Comparison of ENCODE assay signal across 23 cellular contexts in the genomic region with DNA sequence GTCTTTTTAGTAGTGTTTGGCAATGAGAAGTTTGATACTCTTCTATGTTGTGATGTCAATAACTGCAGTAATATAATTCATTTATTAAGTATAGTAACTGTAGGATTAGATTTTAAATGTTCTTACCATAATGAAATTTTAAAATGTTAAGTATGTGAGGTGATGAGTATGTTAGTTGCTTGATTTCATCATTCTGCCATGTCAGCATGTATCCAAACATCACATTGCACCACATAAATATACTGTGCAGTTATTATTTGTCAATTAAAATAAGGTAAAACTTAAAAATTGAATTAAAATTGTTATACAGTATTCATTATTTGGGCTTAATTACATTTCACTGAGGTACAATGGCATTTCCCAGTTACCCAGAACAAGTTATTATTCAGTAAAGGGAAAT.
"Had no signal": no experiment of that assay in that cellular context is flagged by ENCODE, and none has a peak within 500 bp of the region (broad histone marks: within the 10 kb centered on the region; RNA-seq: fewer than 3 reads in every experiment).

No MANE protein-coding gene starts in this region.

- H3K4me1 ChIP-seq: esophagus squamous epithelium, gastrocnemius medialis, left lung, lower lobe of right lung had no signal

- H3K9me3 ChIP-seq: gastrocnemius medialis, lower lobe of right lung, mucosa of descending colon had no signal

- H3K27ac ChIP-seq: coronary artery, dorsolateral prefrontal cortex, esophagus squamous epithelium, gastrocnemius medialis, heart right ventricle, left lung, lower lobe of right lung had no signal

- H3K27me3 ChIP-seq: dorsolateral prefrontal cortex, esophagus squamous epithelium, gastrocnemius medialis, heart right ventricle, left lung had no signal

- H3K36me3 ChIP-seq: gastrocnemius medialis, lower lobe of right lung had no signal

- ATAC-seq: esophagus mucosa, gastrocnemius medialis, heart right ventricle, left cardiac atrium, left lung, left ventricle myocardium superior, lower lobe of right lung, mucosa of descending colon had no signal

- DNase-seq: dermis blood vessel endothelial cell; dorsolateral prefrontal cortex; effector CD4-positive, alpha-beta T cell; effector memory CD4-positive, alpha-beta T cell; esophagus squamous epithelium; foreskin fibroblast; foreskin melanocyte; gastrocnemius medialis; glutamatergic neuron; head of caudate nucleus; heart right ventricle; hippocampal formation; islet precursor cell; left cardiac atrium; left lung; left ventricle myocardium superior; lower lobe of right lung; mesenchymal stem cell; mucosa of descending colon; naive B cell had no signal

- H3K4me3 ChIP-seq: coronary artery, dorsolateral prefrontal cortex, esophagus squamous epithelium, gastrocnemius medialis, heart right ventricle, left lung, lower lobe of right lung, mucosa of descending colon had no signal

- FAIRE-seq: endothelial cell of umbilical vein had no signal
